In genomic region chr2:59425292-59425691, GRCh38 we compare ENCODE assay signal across 17 cellular contexts.
DNase-seq lines count a peak whose midpoint lies in the region; ATAC-seq and TF ChIP-seq lines count a peak whose summit lies in the region.
"Had no signal": no experiment of that assay in that cellular context is flagged by ENCODE, and none has a peak within 500 bp of the region (broad histone marks: within the 10 kb centered on the region; RNA-seq: fewer than 3 reads in every experiment).

No MANE protein-coding gene starts in this region.

- ATAC-seq in HG03378 (IDR thresholded peaks at IDR 0.05; ENCODE audit: unreplicated experiment), result no peak
- ATAC-seq: HCT116 had no signal

- H3K27ac ChIP-seq in mammary epithelial cell (ENCODE audit: insufficient read depth, low read depth, low read length), result no peak overlapping the region
- H3K27ac ChIP-seq: C4-2B, SJSA1 had no signal

- CTCF ChIA-PET in mammary epithelial cell (lab: Charles Lee; ENCODE audit: low non-redundant PET), result no interaction called here

- in situ Hi-C loops in ACHN (cut with HindIII; ENCODE audit: low pct_ligation_motif_present, low pct_unique_long_range_greater_than_20kb, low sequenced_read_pairs), result no loop called here
- in situ Hi-C loops in mammary epithelial cell (cut with MboI; ENCODE audit: low sequenced_read_pairs in 2 of 2), result no loop called here

- H3K36me3 Mint-ChIP-seq in glutamatergic neuron (ENCODE audit: unreplicated experiment), result no peaks in the 10 kb centered on the region

- H2AFZ ChIP-seq in mammary epithelial cell (ENCODE audit: low read depth, low read length), result no peak overlapping the region

- H3K27me3 Mint-ChIP-seq in glutamatergic neuron (ENCODE audit: unreplicated experiment), result peaks cover 3% of the 10 kb centered on the region

- H3K27ac Mint-ChIP-seq in glutamatergic neuron (ENCODE audit: unreplicated experiment), result no peak overlapping the region

- H3K4me1 ChIP-seq in mammary epithelial cell (ENCODE audit: insufficient read depth, low read length), result no peaks in the 10 kb centered on the region
- H3K4me1 ChIP-seq: SJSA1 had no signal

- DNase-seq in ACHN (peak; percentile 44), HS-5 (ENCODE audit: low read depth) (peak; percentile 25), mammary epithelial cell (peak; percentile 1), kidney epithelial cell (ENCODE audit: low read depth) (peak; percentile 19), glutamatergic neuron (no peak), AML-193 (lab: John Stamatoyannopoulos, UW) (no peak), COR-L47 (lab: John Stamatoyannopoulos, UW) (no peak)
- DNase-seq: KBM-7; NCI-H1417 treated with DMSO at 0.1 percent for 48 hours; NCI-H2029; NCI-H2171; NCI-H446; NK-92 treated with Interleukin-12 subunit alpha and Interleukin-12 subunit beta, amount 100 ng/mL, for 24 hours had no signal

- TF ChIP-seq CTCF in mammary epithelial cell (conservative IDR thresholded peaks at IDR 0.05 in 1 of 2, IDR thresholded peaks at IDR 0.05 in 1 of 2; ENCODE audit: extremely low read depth in 1 of 2, insufficient read depth in 1 of 2, low read depth in 1 of 2, low read length in 2 of 2), result no peak
- no peak for TF ChIP-seq CTCF in kidney epithelial cell (IDR thresholded peaks at IDR 0.05; ENCODE audit: insufficient read depth, low read length, poor library complexity, severe bottlenecking)
- no peak for TF ChIP-seq CTCF in glutamatergic neuron (IDR thresholded peaks at IDR 0.05; ENCODE audit: partially characterized antibody, unreplicated experiment)

- dilution Hi-C loops in mammary epithelial cell (cut with HindIII; ENCODE audit: low sequenced_read_pairs), result no loop called here

- H3K79me2 ChIP-seq in mammary epithelial cell (ENCODE audit: insufficient read depth, low read length), result no peaks in the 10 kb centered on the region

- no peak overlapping the region for H3K9ac ChIP-seq in mammary epithelial cell (ENCODE audit: insufficient read depth, low read length)

- H3K36me3 ChIP-seq in mammary epithelial cell (ENCODE audit: insufficient read depth, low read length) (no peaks in the 10 kb centered on the region), kidney epithelial cell (ENCODE audit: control insufficient read depth, insufficient read depth, low read length) (no peaks in the 10 kb centered on the region)
- H3K36me3 ChIP-seq: SJSA1 had no signal

- H3K4me3 ChIP-seq in mammary epithelial cell (replicated peaks in 1 of 3; ENCODE audit: insufficient read depth in 1 of 3, low read depth in 2 of 3, low read length in 3 of 3) (no peak overlapping the region), kidney epithelial cell (ENCODE audit: low read depth, low read length) (no peak overlapping the region)
- H3K4me3 ChIP-seq: SJSA1 had no signal

- H3K27me3 ChIP-seq in mammary epithelial cell (ENCODE audit: insufficient read depth, low read length), result no peaks in the 10 kb centered on the region
- H3K27me3 ChIP-seq in kidney epithelial cell (ENCODE audit: control insufficient read depth, insufficient read depth, low read length), result no peaks in the 10 kb centered on the region
- H3K27me3 ChIP-seq: SJSA1 had no signal

- no TSS peak for BruUV-seq in mammary epithelial cell (replicated peaks; lab: Mats Ljungman, UMichigan)

- no peak overlapping the region for H3K4me2 ChIP-seq in mammary epithelial cell (ENCODE audit: insufficient read depth, low read depth, low read length)

- intact Hi-C loops in mammary epithelial cell (cut with micrococcal nuclease), result no loop called here

- no peaks in the 10 kb centered on the region for H4K20me1 ChIP-seq in mammary epithelial cell (ENCODE audit: insufficient read depth, low read length)

- no peaks in the 10 kb centered on the region for H3K4me1 Mint-ChIP-seq in glutamatergic neuron (ENCODE audit: low read depth, unreplicated experiment)

- WGBS in mammary epithelial cell (ENCODE audit: low coverage, missing lambda C conversion rate), result 36% methylated on average over 3 of the region's 3 CpGs

- no peak overlapping the region for H3K4me3 Mint-ChIP-seq in glutamatergic neuron (ENCODE audit: unreplicated experiment)

- H3K9me3 Mint-ChIP-seq in glutamatergic neuron (ENCODE audit: unreplicated experiment), result no peaks in the 10 kb centered on the region

- peaks cover 3% of the 10 kb centered on the region for H3K9me3 ChIP-seq in mammary epithelial cell (replicated peaks; ENCODE audit: insufficient read depth, low read length)
- H3K9me3 ChIP-seq: SJSA1 had no signal

Comparison
In these comparisons a context has a peak if more than half of its experiments do, and no peak if none do; other contexts are left out.
1. DNase-seq: peak in ACHN (single experiment), HS-5 (single experiment), mammary epithelial cell (single experiment) and kidney epithelial cell (single experiment); none in glutamatergic neuron (single experiment), AML-193 (0 of 2) and COR-L47 (single experiment).